ENCODE assay signal across 18 cellular contexts in genomic region chr19:38377052-38377451, GRCh38. TPM values are rescaled to one million over a fixed set of nuclear protein-coding genes. Genes with fewer than 3 reads are reported as not detected.
DNase-seq lines count a peak whose midpoint lies in the region; ATAC-seq and TF ChIP-seq lines count a peak whose summit lies in the region.
"Had no signal": no experiment of that assay in that cellular context is flagged by ENCODE, and none has a peak within 500 bp of the region (broad histone marks: within the 10 kb centered on the region; RNA-seq: fewer than 3 reads in every experiment).

No MANE protein-coding gene starts in this region.

- H3K4me1 Mint-ChIP-seq in Calu3 (ENCODE audit: low read depth, unreplicated experiment), result peaks cover 22% of the 10 kb centered on the region
- peaks cover 21 to 37% (median 33%) of the 10 kb centered on the region in 4 donors for H3K4me1 Mint-ChIP-seq in naive thymus-derived CD8-positive, alpha-beta T cell

- no peak overlapping the region for H3K9ac ChIP-seq in BLaER1
- H3K9ac ChIP-seq in adipocyte (ENCODE audit: low read length), result peak overlapping the region; percentile 39

- H3K9me3 Mint-ChIP-seq in Calu3 (ENCODE audit: low read depth, unreplicated experiment), result no peaks in the 10 kb centered on the region
- no peaks in the 10 kb centered on the region for H3K9me3 Mint-ChIP-seq in naive thymus-derived CD8-positive, alpha-beta T cell
- H3K9me3 Mint-ChIP-seq: stimulated activated naive B cell treated with anti-CD40 and anti-IgM and Interleukin-4, amounts not matched to agents 10 μg/mL and 1 μg/mL and 100 μg/mL, for 72 hours had no signal

- TF ChIP-seq CTCF in Calu3 (IDR thresholded peaks at IDR 0.05; ENCODE audit: unreplicated experiment), result no peak

- H3K4me2 ChIP-seq in BLaER1, result 0 out of 2 replicates have a peak overlapping the region, but pooled peaks have one; percentile 99

- H3K36me3 ChIP-seq in BLaER1 (peaks cover 59% of the 10 kb centered on the region), adipocyte (ENCODE audit: control insufficient read depth, insufficient read depth, low read length, severe bottlenecking) (peaks cover 56% of the 10 kb centered on the region)

- H3K4me3 ChIP-seq in BLaER1, result no peak overlapping the region
- peak overlapping the region; percentile 96 for H3K4me3 ChIP-seq in adipocyte (ENCODE audit: low read length)
- H3K4me3 ChIP-seq: coronary artery, tibial nerve had no signal

- H4K20me1 ChIP-seq in BLaER1, result peaks cover 67% of the 10 kb centered on the region

- DNase-seq in Calu3, result no peak
- DNase-seq in adipocyte (ENCODE audit: low read depth), result no peak
- DNase-seq in naive thymus-derived CD8-positive, alpha-beta T cell, result no peak
- no peak for DNase-seq in NCI-H82 (lab: John Stamatoyannopoulos, UW)
- DNase-seq in epidermal melanocyte (ENCODE audit: insufficient read length, low spot score), result no peak
- DNase-seq in mesenteric fat pad (ENCODE audit: low spot score), result no peak
- DNase-seq: activated gamma-delta T cell; H7; Kasumi-1; left ventricle myocardium superior; NCI-H1105 treated with DMSO at 0.1 percent for 48 hours; NCI-H748 treated with DMSO at 0.1 percent for 48 hours; stimulated activated naive B cell treated with anti-CD40 and anti-IgM and Interleukin-4, amounts not matched to agents 10 μg/mL and 1 μg/mL and 100 μg/mL, for 72 hours had no signal

- no peak for ATAC-seq in naive thymus-derived CD8-positive, alpha-beta T cell
- ATAC-seq: left ventricle myocardium superior; stimulated activated naive B cell treated with anti-CD40 and anti-IgM and Interleukin-4, amounts not matched to agents 10 μg/mL and 1 μg/mL and 100 μg/mL, for 72 hours had no signal

- POLR2A ChIA-PET in naive thymus-derived CD8-positive, alpha-beta T cell (lab: Charles Lee), result interaction anchor here (3.7 to 5.2 kb wide), 3 partner anchors 13 to 26 kb away, joined by 34 to 48 read pairs (median 38); partner anchors contain the start of genes FAM98C, GGN and SPRED3

- peak overlapping the region; percentile 97 for H3K4me3 Mint-ChIP-seq in Calu3 (ENCODE audit: low read depth, unreplicated experiment)
- peak overlapping the region in 9 of 10 donors; percentile 14 to 99 (median 88) for H3K4me3 Mint-ChIP-seq in naive thymus-derived CD8-positive, alpha-beta T cell

- peaks cover 1% of the 10 kb centered on the region for H3K27me3 Mint-ChIP-seq in Calu3 (ENCODE audit: unreplicated experiment)
- peaks cover 0 to 6% (median 0%) of the 10 kb centered on the region in 5 donors for H3K27me3 Mint-ChIP-seq in naive thymus-derived CD8-positive, alpha-beta T cell
- H3K27me3 Mint-ChIP-seq: stimulated activated naive B cell treated with anti-CD40 and anti-IgM and Interleukin-4, amounts not matched to agents 10 μg/mL and 1 μg/mL and 100 μg/mL, for 72 hours had no signal

- H3K27ac Mint-ChIP-seq in Calu3 (ENCODE audit: unreplicated experiment), result no peak overlapping the region
- peak overlapping the region in 1 of 10 donors; percentile 82 for H3K27ac Mint-ChIP-seq in naive thymus-derived CD8-positive, alpha-beta T cell
- H3K27ac Mint-ChIP-seq: stimulated activated naive B cell treated with anti-CD40 and anti-IgM and Interleukin-4, amounts not matched to agents 10 μg/mL and 1 μg/mL and 100 μg/mL, for 72 hours had no signal

- H3K9me3 ChIP-seq in BLaER1 (no peaks in the 10 kb centered on the region), adipocyte (ENCODE audit: control insufficient read depth, low read length) (no peaks in the 10 kb centered on the region)
- H3K9me3 ChIP-seq: tibial nerve had no signal

- H3K27ac ChIP-seq in BLaER1, result no peak overlapping the region
- H3K27ac ChIP-seq: coronary artery, epithelial cell of prostate, tibial nerve had no signal

- intact Hi-C loops in Calu3 (cut with micrococcal nuclease; ENCODE audit: unreplicated experiment), result no loop called here

- no peaks in the 10 kb centered on the region for H3K27me3 ChIP-seq in BLaER1
- H3K27me3 ChIP-seq in adipocyte (replicated peaks; ENCODE audit: control insufficient read depth, insufficient read depth, low read length), result no peaks in the 10 kb centered on the region
- H3K27me3 ChIP-seq: tibial nerve had no signal

- BruUV-seq in Calu3 (replicated peaks; lab: Mats Ljungman, UMichigan), result no TSS peak

- peaks cover 22% of the 10 kb centered on the region for H3K4me1 ChIP-seq in BLaER1
- peaks cover 19% of the 10 kb centered on the region for H3K4me1 ChIP-seq in adipocyte (ENCODE audit: control insufficient read depth, insufficient read depth, low read length)

- peaks cover 64% of the 10 kb centered on the region for H3K36me3 Mint-ChIP-seq in Calu3 (ENCODE audit: insufficient read depth, unreplicated experiment)
- peaks cover 0 to 63% (median 34%) of the 10 kb centered on the region in 3 donors for H3K36me3 Mint-ChIP-seq in naive thymus-derived CD8-positive, alpha-beta T cell

- CTCF ChIA-PET in Calu3 (lab: Charles Lee), result no interaction called here

RNA-seq across cellular contexts. Expression of gene PSMD8, which starts 2.7 kb away (rescaled TPM):
- total RNA-seq in Calu3 (2022), result 226 and 233 TPM in 2 replicates
- total RNA-seq in naive thymus-derived CD8-positive, alpha-beta T cell, result 10 to 100 TPM; 73.8 to 80.7 TPM
- 100 to 1,000 TPM; 137 to 139 (median 137) TPM for polyA plus RNA-seq in naive thymus-derived CD8-positive, alpha-beta T cell
- total RNA-seq in mesenteric fat pad, result 288 TPM

RNA-seq across cellular contexts. Expression of gene GGN, which starts 10.8 kb away (rescaled TPM):
- total RNA-seq in Calu3 (2022) (0.40 and 0.64 TPM in 2 replicates), mesenteric fat pad (1.0 TPM)
- not detected for total RNA-seq in naive thymus-derived CD8-positive, alpha-beta T cell
- polyA plus RNA-seq in naive thymus-derived CD8-positive, alpha-beta T cell, result not detected
- total RNA-seq: tibial nerve had no signal

RNA-seq across cellular contexts. Expression of gene SPRED3, which starts 11.4 kb away (rescaled TPM):
- total RNA-seq in Calu3 (2022) (3.4 and 5.4 TPM in 2 replicates), mesenteric fat pad (2.2 TPM)
- 1 to 10 TPM; 1.8 to 2.6 TPM for total RNA-seq in naive thymus-derived CD8-positive, alpha-beta T cell
- under 1 TPM in 2 of 3 donors, not detected in 1; 0.02 to 0.16 TPM for polyA plus RNA-seq in naive thymus-derived CD8-positive, alpha-beta T cell

RNA-seq across cellular contexts. Expression of gene FAM98C, which starts 25.8 kb away (rescaled TPM):
- total RNA-seq in Calu3 (2022) (31.4 and 32.8 TPM in 2 replicates), mesenteric fat pad (11.8 TPM)
- 10 to 100 TPM; 39.6 to 45.0 TPM for total RNA-seq in naive thymus-derived CD8-positive, alpha-beta T cell
- 10 to 100 TPM; 12.6 to 15.5 (median 15.4) TPM for polyA plus RNA-seq in naive thymus-derived CD8-positive, alpha-beta T cell

RNA-seq across cellular contexts. Expression of gene CATSPERG, which starts 41.4 kb away (rescaled TPM):
- total RNA-seq in Calu3 (2022), result 9.7 and 11.9 TPM in 2 replicates
- 10 to 100 TPM; 23.5 to 24.5 TPM for total RNA-seq in naive thymus-derived CD8-positive, alpha-beta T cell
- polyA plus RNA-seq in naive thymus-derived CD8-positive, alpha-beta T cell, result 1 to 10 TPM in 2 of 3 donors, under 1 TPM in 1; 0.76 to 6.6 (median 2.9) TPM
- 3.2 TPM for total RNA-seq in mesenteric fat pad
- total RNA-seq: RPMI7951 had no signal
